ENCODE assay signal across 8 cellular contexts in genomic region chrX:153687121-153688039, GRCh38. TPM values are rescaled to one million over a fixed set of nuclear protein-coding genes. Genes with fewer than 3 reads are reported as not detected.
DNase-seq lines count a peak whose midpoint lies in the region; TF ChIP-seq lines count a peak whose summit lies in the region.

Gene SLC6A8, plus strand, starts transcription at chrX:153687926. Its CDS starts 649 bp downstream, at chrX:153688575.

- H3K27me3 ChIP-seq in SJCRH30 (no peaks in the 10 kb centered on the region), iPS DF 6.9 (ENCODE audit: control insufficient read depth, insufficient read depth, low read length) (no peaks in the 10 kb centered on the region), sigmoid colon (no peaks in the 10 kb centered on the region)

- no peaks in the 10 kb centered on the region for H3K36me3 ChIP-seq in SJCRH30
- H3K36me3 ChIP-seq in iPS DF 6.9 (ENCODE audit: control insufficient read depth, insufficient read depth, low read length): peaks cover 7% of the 10 kb centered on the region; the same call in 1 of the 2 replicates
- peaks cover 0 to 4% (median 0%) of the 10 kb centered on the region in 4 donors for H3K36me3 ChIP-seq in sigmoid colon

- DNase-seq in COLO829 (ENCODE audit: low spot score) (peak; percentile 56), HUDEP-2 (lab: John Stamatoyannopoulos, UW; ENCODE audit: unreplicated experiment in 76 of 76) (peak in 67 of 76 experiments; percentile 1 to 75 (median 53)), SJCRH30 (peak; percentile 65 to 67), astrocyte of the spinal cord (ENCODE audit: low read depth, low spot score) (peak; percentile 41), iPS DF 6.9 (ENCODE audit: low read depth, low spot score) (no peak), sigmoid colon (peak; percentile 91), AML-193 (lab: John Stamatoyannopoulos, UW) (no peak), NCI-H1048 (lab: John Stamatoyannopoulos, UW) (no peak)

- H3K4me1 ChIP-seq in SJCRH30 (no peaks in the 10 kb centered on the region), iPS DF 6.9 (ENCODE audit: control insufficient read depth, insufficient read depth, low read length) (peaks cover 8% of the 10 kb centered on the region), sigmoid colon (peaks cover 0 to 33% (median 20%) of the 10 kb centered on the region in 4 donors)

- no peak within 1 kb of the TSS for H3K27ac ChIP-seq in SJCRH30
- no peak within 1 kb of the TSS for H3K27ac ChIP-seq in iPS DF 6.9 (ENCODE audit: low read length)
- H3K27ac ChIP-seq in sigmoid colon: peak within 1 kb of the TSS; percentile 79 to 92 (median 87)

- no CpG with 5 or more reads among the region's 66 CpGs for WGBS in iPS DF 6.9 (ENCODE audit: insufficient coverage, insufficient read length)
- 1 to 5% methylated on average over 63 to 66 of the region's 66 CpGs for whole genome bisulfite sequencing in sigmoid colon, 2 donors

- intact Hi-C loops in sigmoid colon (cut with DNase I): no loop called here

- no peaks in the 10 kb centered on the region for H3K9me3 ChIP-seq in SJCRH30 (replicated peaks)
- H3K9me3 ChIP-seq in iPS DF 6.9 (ENCODE audit: control insufficient read depth, insufficient read depth, low read length): no peaks in the 10 kb centered on the region
- H3K9me3 ChIP-seq in sigmoid colon: no peaks in the 10 kb centered on the region

- TF ChIP-seq POLR2A in sigmoid colon (IDR thresholded peaks at IDR 0.05): no peak

- TF ChIP-seq EP300 in sigmoid colon (IDR thresholded peaks at IDR 0.05): no peak

- in situ Hi-C loops in astrocyte of the spinal cord (cut with HindIII; ENCODE audit: low sequenced_read_pairs): no loop called here

- TF ChIP-seq CTCF in astrocyte of the spinal cord (IDR thresholded peaks at IDR 0.05; ENCODE audit: low read depth, low read length) (peak; percentile 48), sigmoid colon (IDR thresholded peaks at IDR 0.05) (peak in 1 of 4 experiments; percentile 40)

- peak within 1 kb of the TSS; percentile 52 for H3K4me3 ChIP-seq in SJCRH30
- peak within 1 kb of the TSS; percentile 30 for H3K4me3 ChIP-seq in astrocyte of the spinal cord (ENCODE audit: low read depth, low read length)
- peak within 1 kb of the TSS; percentile 58 for H3K4me3 ChIP-seq in iPS DF 6.9 (ENCODE audit: low read length)
- peak within 1 kb of the TSS; percentile 32 to 60 (median 58) for H3K4me3 ChIP-seq in sigmoid colon

RNA-seq across cellular contexts. Expression of gene SLC6A8, which starts in this region (rescaled TPM):
- 9.5 TPM in 2 replicates for total RNA-seq in SJCRH30 (2014; rRNA removed; shearing (Covaris generic))
- 10 to 100 TPM; 31.9 to 60.7 (median 35.1) TPM for total RNA-seq in sigmoid colon
- polyA plus RNA-seq in sigmoid colon: 100 to 1,000 TPM in 1 of 3 donors, 10 to 100 TPM in 2; 67.9 to 158 (median 70.5) TPM

Comparison
In these comparisons a context has a peak if more than half of its experiments do, and no peak if none do; other contexts are left out.
1. DNase-seq: peak in COLO829 (single experiment), HUDEP-2 (67 of 76), SJCRH30 (2 of 2), astrocyte of the spinal cord (single experiment) and sigmoid colon (single experiment); none in iPS DF 6.9 (single experiment), AML-193 (0 of 2) and NCI-H1048 (single experiment).
2. H3K27ac ChIP-seq: peak in sigmoid colon (4 of 4); none in SJCRH30 (single experiment) and iPS DF 6.9 (single experiment).
3. Peak in every context shown above with its lines, with median percentiles within 50 percentile points of each other: H3K4me3 ChIP-seq.